In the genomic region with DNA sequence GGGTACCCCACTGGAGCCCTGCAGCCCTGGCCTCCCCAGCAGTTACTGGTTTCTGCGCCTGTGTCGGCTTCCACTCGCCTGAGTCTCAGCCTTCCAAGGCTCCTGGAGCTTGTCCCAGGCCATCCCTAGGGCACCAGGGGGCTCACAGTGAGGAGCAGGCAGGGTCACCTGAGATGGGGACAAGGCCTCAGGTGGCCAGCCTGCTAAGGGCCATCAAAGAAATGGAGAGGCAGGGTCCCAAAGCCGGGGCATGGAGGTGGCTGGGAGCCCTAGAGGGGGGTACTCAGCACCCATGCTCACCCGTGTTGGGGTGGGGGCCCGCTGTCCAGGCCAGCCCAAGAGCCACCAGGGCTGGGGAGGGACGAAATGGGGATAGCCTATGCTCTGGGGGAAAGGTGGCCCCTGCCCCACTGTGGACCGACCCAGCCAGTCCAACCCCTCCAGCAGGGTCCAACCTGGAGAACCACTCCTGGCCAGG, we compare ENCODE assay signal across 8 cellular contexts. TPM values are rescaled to one million over a fixed set of nuclear protein-coding genes. Genes with fewer than 3 reads are reported as not detected.
DNase-seq lines count a peak whose midpoint lies in the region; ATAC-seq, FAIRE-seq and TF ChIP-seq lines count a peak whose summit lies in the region.

No MANE protein-coding gene starts in this region.

- TF ChIP-seq CTCF in C4-2B (conservative IDR thresholded peaks at IDR 0.05) (no peak), endodermal cell (conservative IDR thresholded peaks at IDR 0.05) (no peak), neural crest cell (conservative IDR thresholded peaks at IDR 0.05) (no peak)

- no peak for DNase-seq in NT2/D1 (ENCODE audit: low read depth, low spot score)
- no peak for DNase-seq in endodermal cell
- no peak for DNase-seq in neural crest cell (ENCODE audit: low read depth, low spot score)
- DNase-seq in RCC 7860 (ENCODE audit: low spot score) = no peak
- no peak for DNase-seq in A172 (ENCODE audit: low spot score)

- H3K27me3 ChIP-seq in NT2/D1 (ENCODE audit: insufficient read depth, insufficient read length) (no peaks in the 10 kb centered on the region), endodermal cell (ENCODE audit: control insufficient read depth, insufficient read depth, low read length, poor library complexity, severe bottlenecking) (no peaks in the 10 kb centered on the region)

- H3K36me3 Mint-ChIP-seq in endodermal cell (ENCODE audit: low read depth) (peaks cover 13% of the 10 kb centered on the region), neural crest cell (ENCODE audit: low read depth) (no peaks in the 10 kb centered on the region)

- H3K4me3 ChIP-seq in NT2/D1 (ENCODE audit: insufficient read length, low read depth) = peak overlapping the region; percentile 99
- peak overlapping the region; percentile 88 for H3K4me3 ChIP-seq in endodermal cell (ENCODE audit: low read length)

- H3K4me1 ChIP-seq in NT2/D1 (ENCODE audit: insufficient read depth, insufficient read length) (peaks cover 47% of the 10 kb centered on the region), endodermal cell (ENCODE audit: control insufficient read depth, insufficient read depth, low read length) (peaks cover 17% of the 10 kb centered on the region)

- H3K4me3 Mint-ChIP-seq in endodermal cell (peak overlapping the region; percentile 68), neural crest cell (peak overlapping the region; percentile 88)

- no peaks in the 10 kb centered on the region for H3K27me3 Mint-ChIP-seq in endodermal cell (ENCODE audit: insufficient read depth)
- no peaks in the 10 kb centered on the region for H3K27me3 Mint-ChIP-seq in neural crest cell (ENCODE audit: low read depth)

- no peak for ATAC-seq in HG03025 (IDR thresholded peaks at IDR 0.05; ENCODE audit: low FRiP score, unreplicated experiment)
- no peak for ATAC-seq in activated CD4-positive, CD25-positive, alpha-beta regulatory T cell treated with anti-CD3 and anti-CD28 coated beads, Interleukin-2, amount 50 U/mL, for 24 hours

- H3K9ac ChIP-seq in NT2/D1 (ENCODE audit: insufficient read length, low read depth) (peak overlapping the region; percentile 98), endodermal cell (ENCODE audit: extremely low read depth, low read length, poor library complexity, severe bottlenecking) (peak overlapping the region; percentile 67)

- H3K9me3 ChIP-seq in NT2/D1 (ENCODE audit: insufficient read depth, low read length) (no peaks in the 10 kb centered on the region), endodermal cell (ENCODE audit: control insufficient read depth, low read length) (no peaks in the 10 kb centered on the region)

- no peak for FAIRE-seq in RCC 7860 (lab: Jason Lieb, UNC)

- H3K36me3 ChIP-seq in NT2/D1 (ENCODE audit: insufficient read depth, insufficient read length, low read length) (peaks cover 57% of the 10 kb centered on the region), endodermal cell (ENCODE audit: control insufficient read depth, insufficient read depth, low read length) (peaks cover 39% of the 10 kb centered on the region)

- H3K27ac ChIP-seq in C4-2B (peak overlapping the region; percentile 100), endodermal cell (ENCODE audit: low read depth, low read length) (peak overlapping the region; percentile 49)

- H3K4me1 Mint-ChIP-seq in endodermal cell (peaks cover 19% of the 10 kb centered on the region), neural crest cell (peaks cover 12% of the 10 kb centered on the region)

- no peak overlapping the region for H3K27ac Mint-ChIP-seq in endodermal cell
- no peak overlapping the region for H3K27ac Mint-ChIP-seq in neural crest cell (ENCODE audit: unreplicated experiment)

- WGBS in endodermal cell (ENCODE audit: insufficient coverage in 1 of 2, insufficient read length in 1 of 2), 2 experiments = 56% methylated on average over 8 of the region's 8 CpGs; no CpG with 5 or more reads in 1 of the 2 experiments

- H3K9me3 Mint-ChIP-seq in endodermal cell = no peaks in the 10 kb centered on the region
- no peaks in the 10 kb centered on the region for H3K9me3 Mint-ChIP-seq in neural crest cell

RNA-seq across cellular contexts. Expression of a gene that starts 1.3 kb away (rescaled TPM):
- total RNA-seq in endodermal cell (100 to 1,000 TPM; 371 to 498 TPM), neural crest cell (816 and 839 TPM in 2 replicates)
- polyA plus RNA-seq in endodermal cell (2013, experiment 1 of 2) = 301 TPM
- polyA plus RNA-seq in endodermal cell (2013, experiment 2 of 2) = 312 TPM
- total RNA-seq in A172 (2014; rRNA removed; shearing (Covaris generic)) = 89.9 and 133 TPM in 2 replicates

RNA-seq across cellular contexts. Expression of a gene that starts 31.1 kb away (rescaled TPM):
- total RNA-seq in endodermal cell = 100 to 1,000 TPM in 1 of 2 donors, 10 to 100 TPM in 1; 85.3 to 108 TPM
- 74.8 TPM for polyA plus RNA-seq in endodermal cell (2013, experiment 1 of 2)
- 69.5 TPM for polyA plus RNA-seq in endodermal cell (2013, experiment 2 of 2)
- total RNA-seq in neural crest cell = 126 and 131 TPM in 2 replicates
- 107 and 165 TPM in 2 replicates for total RNA-seq in A172 (2014; rRNA removed; shearing (Covaris generic))

RNA-seq across cellular contexts. Expression of a gene that starts 45.0 kb away (rescaled TPM):
- total RNA-seq in endodermal cell = 100 to 1,000 TPM; 152 to 153 TPM
- polyA plus RNA-seq in endodermal cell (2013, experiment 1 of 2) = 128 TPM
- 119 TPM for polyA plus RNA-seq in endodermal cell (2013, experiment 2 of 2)
- total RNA-seq in neural crest cell = 154 and 156 TPM in 2 replicates
- total RNA-seq in A172 (2014; rRNA removed; shearing (Covaris generic)) = 185 and 187 TPM in 2 replicates

RNA-seq across cellular contexts. Expression of a gene that starts 45.1 kb away (rescaled TPM):
- total RNA-seq in endodermal cell (10 to 100 TPM; 46.3 to 54.5 TPM), neural crest cell (44.5 and 46.0 TPM in 2 replicates)
- 44.6 TPM for polyA plus RNA-seq in endodermal cell (2013, experiment 1 of 2)
- polyA plus RNA-seq in endodermal cell (2013, experiment 2 of 2) = 43.4 TPM
- total RNA-seq in A172 (2014; rRNA removed; shearing (Covaris generic)) = 42.8 and 50.1 TPM in 2 replicates

RNA-seq across cellular contexts. Expression of a gene that starts 59.3 kb away (rescaled TPM):
- total RNA-seq in endodermal cell (10 to 100 TPM; 73.8 to 83.6 TPM), neural crest cell (198 and 199 TPM in 2 replicates)
- polyA plus RNA-seq in endodermal cell (2013, experiment 1 of 2) = 84.8 TPM
- polyA plus RNA-seq in endodermal cell (2013, experiment 2 of 2) = 72.9 TPM
- 104 and 113 TPM in 2 replicates for total RNA-seq in A172 (2014; rRNA removed; shearing (Covaris generic))
